In genomic region chr3:46449755-46450552, GRCh38 we compare ENCODE assay signal across 10 cellular contexts. TPM values are rescaled to one million over a fixed set of nuclear protein-coding genes. Genes with fewer than 3 reads are reported as not detected.
DNase-seq lines count a peak whose midpoint lies in the region; ATAC-seq, FAIRE-seq and TF ChIP-seq lines count a peak whose summit lies in the region.
"Had no signal": no experiment of that assay in that cellular context is flagged by ENCODE, and none has a peak within 500 bp of the region (broad histone marks: within the 10 kb centered on the region; RNA-seq: fewer than 3 reads in every experiment).

No MANE protein-coding gene starts in this region.

- H3K27ac ChIP-seq in GM12878 (ENCODE audit: control insufficient read depth, insufficient read depth): no peak overlapping the region
- no peak overlapping the region for H3K27ac ChIP-seq in lower lobe of right lung

- H3K27me3 ChIP-seq in GM12878 (replicated peaks in 1 of 2; ENCODE audit: control insufficient read depth in 2 of 2, insufficient read depth in 2 of 2, low read length in 1 of 2) (peaks cover 2 to 6% of the 10 kb centered on the region in 2 experiments; a peak in 2 of 4 replicates), lower lobe of right lung (ENCODE audit: low read depth) (no peaks in the 10 kb centered on the region)

- ATAC-seq in GM12878 (0 out of 3 replicates have a peak, but pooled peaks have one; percentile 41), lower lobe of right lung (no peak), GM18519 (IDR thresholded peaks at IDR 0.05; ENCODE audit: low FRiP score, unreplicated experiment) (no peak), HG03095 (IDR thresholded peaks at IDR 0.05; ENCODE audit: unreplicated experiment) (no peak)

- CTCF ChIA-PET in HEK293T (lab: Yijun Ruan, JAX): interaction anchor here (0.5 to 1.4 kb wide), 10 partner anchors 10 to 38 kb away, joined by 3 to 8 read pairs (median 4); no protein-coding TSS in a partner anchor
- CTCF ChIA-PET in GM12878 (lab: Yijun Ruan, JAX): interaction anchor here (0.7 to 2.0 kb wide), 13 partner anchors 8 to 194 kb away, joined by 3 to 11 read pairs (median 4); no protein-coding TSS in a partner anchor

- H3K79me2 ChIP-seq in GM12878 (ENCODE audit: control insufficient read depth, insufficient read depth, low read length): no peaks in the 10 kb centered on the region

- POLR2A ChIA-PET in HEK293T (lab: Yijun Ruan, JAX): no interaction called here
- POLR2A ChIA-PET in GM12878 (lab: Charles Lee): no interaction called here

- no peak for TF ChIP-seq RAD21 in GM12878 (IDR thresholded peaks at IDR 0.05; ENCODE audit: insufficient read depth, low read depth, low read length)

- BruUV-seq in GM12878 (replicated peaks; lab: Mats Ljungman, UMichigan): no TSS peak

- H2AFZ ChIP-seq in GM12878 (ENCODE audit: control insufficient read depth, low read depth, low read length): no peak overlapping the region

- DNase-seq in CD1c-positive myeloid dendritic cell (ENCODE audit: extremely low spot score): peak; percentile 12
- DNase-seq in HEK293T (ENCODE audit: extremely low spot score): peak; percentile 56
- no peak for DNase-seq in GM12878 (ENCODE audit: low read depth, low spot score)
- DNase-seq in lower lobe of right lung: no peak
- no peak for DNase-seq in NCI-H1436 (lab: John Stamatoyannopoulos, UW)
- DNase-seq in NK-92 (lab: John Stamatoyannopoulos, UW; ENCODE audit: unreplicated experiment): no peak

- SMC1A ChIA-PET in GM12878 (lab: Charles Lee; ENCODE audit: uncharacterized antibody, unreplicated experiment): interaction anchor here (1.0 kb wide), 1 partner anchor 373 kb away, joined by 3 read pairs; no protein-coding TSS in a partner anchor

- TF ChIP-seq EP300 in GM12878 (IDR thresholded peaks at IDR 0.05; ENCODE audit: borderline replicate concordance in 1 of 2, control insufficient read depth in 1 of 2, low read depth in 2 of 2, low read length in 2 of 2): no peak

- RAD21 ChIA-PET in GM12878 (lab: Charles Lee; ENCODE audit: unreplicated experiment): interaction anchor here (1.2 kb wide), 1 partner anchor 39 kb away, joined by 5 read pairs; no protein-coding TSS in a partner anchor

- H3K9me3 ChIP-seq in GM12878 (replicated peaks; ENCODE audit: control insufficient read depth, insufficient read depth, low read length) (no peaks in the 10 kb centered on the region), lower lobe of right lung (no peaks in the 10 kb centered on the region)

- intact Hi-C loops in GM12878 (cut with micrococcal nuclease; ENCODE audit: unreplicated experiment): no loop called here
- intact Hi-C loops in lower lobe of right lung (cut with DNase I): no loop called here

- WGBS in GM12878 (ENCODE audit: insufficient coverage, insufficient replicate concordance, low lambda C conversion rate, missing lambda C conversion rate): 33% methylated on average over 14 of the region's 14 CpGs

- in situ Hi-C loops in GM12878 (cut with MboI): no loop called here

- H4K20me1 ChIP-seq in GM12878 (ENCODE audit: control insufficient read depth, insufficient read depth): no peaks in the 10 kb centered on the region

- H3K36me3 ChIP-seq in GM12878 (ENCODE audit: control insufficient read depth in 2 of 2, insufficient read depth in 2 of 2, low read length in 1 of 2) (no peaks in the 10 kb centered on the region), lower lobe of right lung (no peaks in the 10 kb centered on the region)

- TF ChIP-seq POLR2A in GM12878 (IDR thresholded peaks at IDR 0.05; ENCODE audit: low read depth, low read length): no peak

- H3K4me3 ChIP-seq in GM12878: no peak overlapping the region
- H3K4me3 ChIP-seq in lower lobe of right lung: no peak overlapping the region

- TF ChIP-seq CTCF in GM12878 (IDR thresholded peaks at IDR 0.05 in 2 of 3, conservative IDR thresholded peaks at IDR 0.05 in 1 of 3; ENCODE audit: control insufficient read depth in 2 of 3, extremely low read depth in 1 of 3, insufficient read depth in 1 of 3, low read depth in 3 of 3, low read length in 3 of 3) (peak; percentile 31 to 66 (median 63)), lower lobe of right lung (IDR thresholded peaks at IDR 0.05) (peak; percentile 54)

- peak; percentile 23 for FAIRE-seq in GM12878 (lab: Jason Lieb, UNC)

- H3K4me2 ChIP-seq in GM12878 (ENCODE audit: control insufficient read depth, insufficient read depth): no peak overlapping the region

- H3K4me1 ChIP-seq in GM12878 (ENCODE audit: control insufficient read depth, insufficient read depth, low read length): no peaks in the 10 kb centered on the region
- H3K4me1 ChIP-seq in lower lobe of right lung: no peaks in the 10 kb centered on the region

- no peak overlapping the region for H3K9ac ChIP-seq in GM12878 (ENCODE audit: control insufficient read depth, insufficient read depth, low read length)

TF ChIP-seq in HEK293T, 16 proteins besides CTCF, POLR2A, EP300 and RAD21 (continues in another document):
- no peak for TF ChIP-seq PKNOX1 (IDR thresholded peaks at IDR 0.05)

TF ChIP-seq in GM12878, 131 proteins besides CTCF, POLR2A, EP300 and RAD21 (continues in another document):
- no peak for TF ChIP-seq PBX3 (IDR thresholded peaks at IDR 0.05; ENCODE audit: insufficient replicate concordance, low read depth, low read length)

RNA-seq across cellular contexts. Expression of gene LTF, which starts 14.8 kb away (rescaled TPM):
- total RNA-seq in GM12878 (2013; cell fraction: nucleolus; rRNA removed): not detected in 2 replicates
- total RNA-seq in GM12878 (2014; rRNA removed) (0.44 TPM in 1 of 2 replicates, not detected in the other), GM12878 (2014; rRNA removed; fragmentation: Illumina TruSeq; extraction: Trizol) (not detected in 2 replicates), GM12878 (2021) (0.31 TPM in 1 of 2 replicates, not detected in the other), lower lobe of right lung (53.5 TPM)
- not detected for polyA plus RNA-seq in GM12878 (2011; ENCODE audit: low read depth)
- polyA plus RNA-seq in GM12878 (2011; rRNA removed) (not detected in 2 replicates), GM12878 (2014; fragmentation: Illumina TruSeq; extraction: Trizol) (0.03 TPM in 1 of 2 replicates, not detected in the other), GM12878 (2014; fragmentation: Nextera tagmentation; extraction: Ambion mirVana) (not detected), GM12878 (2014; rRNA removed) (not detected in 2 replicates), GM12878 (2016; fragmentation: Nextera tagmentation; extraction: Ambion mirVana) (not detected)
- not detected in 2 replicates for polyA plus RNA-seq in GM12878 (2011; cell fraction: cytosol; rRNA removed)
- not detected in 2 replicates for polyA plus RNA-seq in GM12878 (2011; cell fraction: nucleus; rRNA removed)
- polyA plus RNA-seq in GM12878 (2012): 0.06 TPM in 1 of 2 replicates, not detected in the other
- not detected in 2 replicates for polyA minus RNA-seq in GM12878 (2011; rRNA and poly(A)+ RNA removed)
- polyA minus RNA-seq in GM12878 (2011; cell fraction: cytosol; rRNA and poly(A)+ RNA removed): not detected in 2 replicates
- polyA minus RNA-seq in GM12878 (2011; cell fraction: nucleus; rRNA and poly(A)+ RNA removed): not detected in 2 replicates

RNA-seq across cellular contexts. Expression of gene CCRL2, which starts 42.9 kb away (rescaled TPM):
- total RNA-seq in GM12878 (2013; cell fraction: nucleolus; rRNA removed): not detected in 2 replicates
- total RNA-seq in GM12878 (2014; rRNA removed) (2.1 and 2.3 TPM in 2 replicates), GM12878 (2014; rRNA removed; fragmentation: Illumina TruSeq; extraction: Trizol) (1.8 and 2.2 TPM in 2 replicates), GM12878 (2021) (1.6 and 2.1 TPM in 2 replicates), lower lobe of right lung (23.5 TPM)
- polyA plus RNA-seq in GM12878 (2011; ENCODE audit: low read depth): 1.1 TPM
- polyA plus RNA-seq in GM12878 (2011; rRNA removed) (0.04 TPM in 1 of 2 replicates, not detected in the other), GM12878 (2014; fragmentation: Illumina TruSeq; extraction: Trizol) (1.7 and 2.1 TPM in 2 replicates), GM12878 (2014; fragmentation: Nextera tagmentation; extraction: Ambion mirVana) (1 to 10 TPM; 1.5 to 2.2 TPM), GM12878 (2014; rRNA removed) (1.6 and 2.5 TPM in 2 replicates), GM12878 (2016; fragmentation: Nextera tagmentation; extraction: Ambion mirVana) (1 to 10 TPM; 1.2 to 1.7 TPM)
- 0.06 and 0.07 TPM in 2 replicates for polyA plus RNA-seq in GM12878 (2011; cell fraction: cytosol; rRNA removed)
- 0.12 TPM in 1 of 2 replicates, not detected in the other for polyA plus RNA-seq in GM12878 (2011; cell fraction: nucleus; rRNA removed)
- 0.66 and 0.84 TPM in 2 replicates for polyA plus RNA-seq in GM12878 (2012)
- 0.52 TPM in 1 of 2 replicates, not detected in the other for polyA minus RNA-seq in GM12878 (2011; rRNA and poly(A)+ RNA removed)
- polyA minus RNA-seq in GM12878 (2011; cell fraction: cytosol; rRNA and poly(A)+ RNA removed): not detected in 2 replicates
- polyA minus RNA-seq in GM12878 (2011; cell fraction: nucleus; rRNA and poly(A)+ RNA removed): not detected in 2 replicates

RNA-seq across cellular contexts. Expression of gene RTP3, which starts 47.8 kb away (rescaled TPM):
- total RNA-seq in GM12878 (2013; cell fraction: nucleolus; rRNA removed): not detected in 2 replicates
- not detected in 2 replicates for total RNA-seq in GM12878 (2014; rRNA removed)
- total RNA-seq in GM12878 (2014; rRNA removed; fragmentation: Illumina TruSeq; extraction: Trizol): not detected in 2 replicates
- not detected in 2 replicates for total RNA-seq in GM12878 (2021)
- polyA plus RNA-seq in GM12878 (2011; ENCODE audit: low read depth): not detected
- not detected in 2 replicates for polyA plus RNA-seq in GM12878 (2011; rRNA removed)
- not detected in 2 replicates for polyA plus RNA-seq in GM12878 (2011; cell fraction: cytosol; rRNA removed)
- not detected in 2 replicates for polyA plus RNA-seq in GM12878 (2011; cell fraction: nucleus; rRNA removed)
- polyA plus RNA-seq in GM12878 (2012): not detected in 2 replicates
- not detected in 2 replicates for polyA plus RNA-seq in GM12878 (2014; fragmentation: Illumina TruSeq; extraction: Trizol)
- under 1 TPM in 1 of 2 experiments, not detected in 1; 0.06 TPM for polyA plus RNA-seq in GM12878 (2014; fragmentation: Nextera tagmentation; extraction: Ambion mirVana)
- not detected in 2 replicates for polyA plus RNA-seq in GM12878 (2014; rRNA removed)
- not detected for polyA plus RNA-seq in GM12878 (2016; fragmentation: Nextera tagmentation; extraction: Ambion mirVana)
- not detected in 2 replicates for polyA minus RNA-seq in GM12878 (2011; rRNA and poly(A)+ RNA removed)
- polyA minus RNA-seq in GM12878 (2011; cell fraction: cytosol; rRNA and poly(A)+ RNA removed): not detected in 2 replicates
- polyA minus RNA-seq in GM12878 (2011; cell fraction: nucleus; rRNA and poly(A)+ RNA removed): not detected in 2 replicates
- total RNA-seq in lower lobe of right lung: not detected
- total RNA-seq: dermis microvascular lymphatic vessel endothelial cell, posterior vena cava had no signal

Comparison
In these comparisons a context has a peak if more than half of its experiments do, and no peak if none do; other contexts are left out.
1. DNase-seq: peak in CD1c-positive myeloid dendritic cell (single experiment) and HEK293T (single experiment); none in GM12878 (single experiment), lower lobe of right lung (single experiment), NCI-H1436 (single experiment) and NK-92 (single experiment).
2. RNA of gene LTF, which starts 14.8 kb away (total RNA-seq): 53.5 TPM in lower lobe of right lung (single experiment); 0.31 to 0.44 TPM in GM12878; every median in the first group is over 10 times any median in the second.